ENCODE assay signal across 15 cellular contexts in genomic region chr1:117231748-117232373, GRCh38. TPM values are rescaled to one million over a fixed set of nuclear protein-coding genes. Genes with fewer than 3 reads are reported as not detected.
DNase-seq lines count a peak whose midpoint lies in the region; ATAC-seq and TF ChIP-seq lines count a peak whose summit lies in the region.
"Had no signal": no experiment of that assay in that cellular context is flagged by ENCODE, and none has a peak within 500 bp of the region (broad histone marks: within the 10 kb centered on the region; RNA-seq: fewer than 3 reads in every experiment).

No MANE protein-coding gene starts in this region.

- no peak for ATAC-seq in HG02678 (IDR thresholded peaks at IDR 0.05; ENCODE audit: unreplicated experiment)
- no peak for ATAC-seq in GM21737 (IDR thresholded peaks at IDR 0.05; ENCODE audit: unreplicated experiment)
- no peak for ATAC-seq in activated T-helper 17 cell treated with anti-CD3 and anti-CD28 coated beads, Interleukin-2, amount 50 U/mL, for 72 hours (replicated peaks)

- H3K27ac ChIP-seq in 22Rv1: peak overlapping the region; percentile 90
- H3K27ac ChIP-seq: epithelial cell of prostate had no signal

- H3K9me3 Mint-ChIP-seq in brain: peaks cover 0 to 4% (median 3%) of the 10 kb centered on the region in 5 experiments
- H3K9me3 Mint-ChIP-seq in activated naive CD8-positive, alpha-beta T cell treated with anti-CD3 and anti-CD28 coated beads for 36 hours: peaks cover 2% of the 10 kb centered on the region
- H3K9me3 Mint-ChIP-seq in activated T-helper 17 cell treated with anti-CD3 and anti-CD28 coated beads, Interleukin-2, amount 50 U/mL, for 72 hours: peaks cover 3% of the 10 kb centered on the region

- H3K27me3 Mint-ChIP-seq in brain: peaks cover 4% of the 10 kb centered on the region
- H3K27me3 Mint-ChIP-seq in activated naive CD8-positive, alpha-beta T cell treated with anti-CD3 and anti-CD28 coated beads for 36 hours: no peaks in the 10 kb centered on the region
- H3K27me3 Mint-ChIP-seq in activated T-helper 17 cell treated with anti-CD3 and anti-CD28 coated beads, Interleukin-2, amount 50 U/mL, for 72 hours: no peaks in the 10 kb centered on the region

- DNase-seq in NCI-H1048 (lab: John Stamatoyannopoulos, UW) (peak; percentile 21), mucosa of gallbladder (ENCODE audit: low spot score) (peak; percentile 50)
- no peak for DNase-seq in activated naive CD8-positive, alpha-beta T cell treated with anti-CD3 and anti-CD28 coated beads for 36 hours
- DNase-seq: activated CD8-positive, alpha-beta memory T cell treated with anti-CD3 and anti-CD28 coated beads, Interleukin-2, amount 50 U/mL, for 4 hours; stimulated activated CD4-positive, alpha-beta T cell treated with anti-CD3 and anti-CD28 coated beads, Interleukin-12 subunit alpha, Interleukin-12 subunit beta, amount 100 ng/mL, for 4 hours had no signal

- no peaks in the 10 kb centered on the region for H3K36me3 Mint-ChIP-seq in brain
- H3K36me3 Mint-ChIP-seq in activated naive CD8-positive, alpha-beta T cell treated with anti-CD3 and anti-CD28 coated beads for 36 hours: no peaks in the 10 kb centered on the region
- no peaks in the 10 kb centered on the region for H3K36me3 Mint-ChIP-seq in activated T-helper 17 cell treated with anti-CD3 and anti-CD28 coated beads, Interleukin-2, amount 50 U/mL, for 72 hours (ENCODE audit: low read depth)

- peak overlapping the region in 4 of 5 experiments; percentile 4 to 88 (median 58) for H3K27ac Mint-ChIP-seq in brain
- H3K27ac Mint-ChIP-seq in activated naive CD8-positive, alpha-beta T cell treated with anti-CD3 and anti-CD28 coated beads for 36 hours: no peak overlapping the region
- H3K27ac Mint-ChIP-seq in activated T-helper 17 cell treated with anti-CD3 and anti-CD28 coated beads, Interleukin-2, amount 50 U/mL, for 72 hours: no peak overlapping the region

- TF ChIP-seq CTCF in 22Rv1 (IDR thresholded peaks at IDR 0.05) (no peak), brain (conservative IDR thresholded peaks at IDR 0.05) (no peak)

- peak overlapping the region in 1 of 5 experiments; percentile 13 for H3K4me3 Mint-ChIP-seq in brain
- no peak overlapping the region for H3K4me3 Mint-ChIP-seq in activated naive CD8-positive, alpha-beta T cell treated with anti-CD3 and anti-CD28 coated beads for 36 hours
- no peak overlapping the region for H3K4me3 Mint-ChIP-seq in activated T-helper 17 cell treated with anti-CD3 and anti-CD28 coated beads, Interleukin-2, amount 50 U/mL, for 72 hours

- peaks cover 23% of the 10 kb centered on the region for H3K4me1 Mint-ChIP-seq in brain
- no peaks in the 10 kb centered on the region for H3K4me1 Mint-ChIP-seq in activated naive CD8-positive, alpha-beta T cell treated with anti-CD3 and anti-CD28 coated beads for 36 hours
- no peaks in the 10 kb centered on the region for H3K4me1 Mint-ChIP-seq in activated T-helper 17 cell treated with anti-CD3 and anti-CD28 coated beads, Interleukin-2, amount 50 U/mL, for 72 hours

RNA-seq across cellular contexts. Expression of gene VTCN1, which starts 21.1 kb away (rescaled TPM):
- polyA plus RNA-seq in brain (ENCODE audit: insufficient read depth, low read depth, low replicate concordance): not detected
- 2.7 TPM for total RNA-seq in mucosa of gallbladder
- total RNA-seq in activated naive CD8-positive, alpha-beta T cell treated with anti-CD3 and anti-CD28 coated beads for 36 hours: not detected
- not detected for total RNA-seq in activated T-helper 17 cell treated with anti-CD3 and anti-CD28 coated beads, Interleukin-2, amount 50 U/mL, for 72 hours
- total RNA-seq: H4, LHCN-M2, lung microvascular endothelial cell had no signal
- polyA plus RNA-seq: AG04450 had no signal

Comparison
In these comparisons a context has a peak if more than half of its experiments do, and no peak if none do; other contexts are left out.
1. H3K27ac Mint-ChIP-seq: peak in brain (4 of 5); none in activated naive CD8-positive, alpha-beta T cell treated with anti-CD3 and anti-CD28 coated beads for 36 hours (single experiment) and activated T-helper 17 cell treated with anti-CD3 and anti-CD28 coated beads, Interleukin-2, amount 50 U/mL, for 72 hours (single experiment).